ENCODE assay signal across 20 cellular contexts in the genomic region with DNA sequence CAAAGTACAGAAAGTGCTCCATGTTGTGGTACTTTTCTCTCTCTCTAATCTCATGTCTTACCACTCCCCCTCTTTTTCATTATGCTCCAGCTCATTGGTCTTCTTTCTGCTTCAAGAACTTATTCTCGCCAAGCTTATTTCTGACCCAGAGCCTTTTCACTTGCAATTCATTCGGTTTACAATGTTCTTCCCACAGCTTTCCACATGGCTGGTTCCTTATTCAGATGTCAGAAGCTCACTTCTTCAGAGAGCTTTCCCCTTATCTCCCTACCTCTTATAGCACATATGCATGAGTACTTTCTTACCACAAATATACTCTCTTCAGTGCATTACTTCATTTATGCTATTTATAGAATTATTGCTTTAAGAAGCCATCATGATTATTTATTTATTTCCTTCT.
A peak's percentile ranks its signal among the peaks of the same experiment; 100 is the strongest.
DNase-seq lines count a peak whose midpoint lies in the region; ATAC-seq, FAIRE-seq and TF ChIP-seq lines count a peak whose summit lies in the region.
"Had no signal": no experiment of that assay in that cellular context is flagged by ENCODE, and none has a peak within 500 bp of the region (broad histone marks: within the 10 kb centered on the region; RNA-seq: fewer than 3 reads in every experiment).

No MANE protein-coding gene starts in this region.

- no peaks in the 10 kb centered on the region for H4K20me1 ChIP-seq in GM23338 (replicated peaks; ENCODE audit: insufficient read depth)
- no peaks in the 10 kb centered on the region for H4K20me1 ChIP-seq in GM12878 (ENCODE audit: control insufficient read depth, insufficient read depth)

- no peak overlapping the region for H3K9ac ChIP-seq in GM12878 (ENCODE audit: control insufficient read depth, insufficient read depth, low read length)
- no peak overlapping the region for H3K9ac ChIP-seq in mesendoderm (ENCODE audit: low read length)
- H3K9ac ChIP-seq: GM23248 had no signal

- H2AFZ ChIP-seq in GM23338 (no peak overlapping the region), GM12878 (ENCODE audit: control insufficient read depth, low read depth, low read length) (no peak overlapping the region)
- H2AFZ ChIP-seq: GM23248 had no signal

- WGBS in GM12878 (ENCODE audit: insufficient coverage, insufficient replicate concordance, low lambda C conversion rate, missing lambda C conversion rate) = 58% methylated on average over 2 of the region's 2 CpGs
- WGBS in mesendoderm (ENCODE audit: extremely low coverage, insufficient coverage, low lambda C conversion rate) = no CpG with 5 or more reads among the region's 2 CpGs

- no peak for DNase-seq in GM23338 (ENCODE audit: low spot score)
- DNase-seq in GM12878 (ENCODE audit: low read depth, low spot score) = no peak
- no peak for DNase-seq in mesendoderm
- peak; percentile 25 for DNase-seq in retinal pigment epithelial cell (ENCODE audit: low read depth)
- DNase-seq in mucosa of gallbladder (ENCODE audit: low spot score) = no peak
- DNase-seq: C1 segment of cervical spinal cord; CD8-positive, alpha-beta T cell; COR-L47; DMS153; DMS79 treated with DMSO at 0.1 percent for 48 hours; EL; GDM1; H9 had no signal

- H3K27me3 ChIP-seq in GM23338 (ENCODE audit: insufficient read depth) (no peaks in the 10 kb centered on the region), GM12878 (replicated peaks in 1 of 2; ENCODE audit: control insufficient read depth in 2 of 2, insufficient read depth in 2 of 2, low read length in 1 of 2) (no peaks in the 10 kb centered on the region), mesendoderm (ENCODE audit: insufficient read depth, low read length, poor library complexity) (no peaks in the 10 kb centered on the region)

- H3K4me3 ChIP-seq in GM23338 = no peak overlapping the region
- H3K4me3 ChIP-seq in GM12878 = no peak overlapping the region
- no peak overlapping the region for H3K4me3 ChIP-seq in mesendoderm (ENCODE audit: low read length)
- no peak overlapping the region for H3K4me3 ChIP-seq in retinal pigment epithelial cell (ENCODE audit: low read length)
- H3K4me3 ChIP-seq: GM23248 had no signal

- H4K8ac ChIP-seq in mesendoderm (ENCODE audit: low read depth, low read length) = no peak overlapping the region

- H3K23ac ChIP-seq in mesendoderm (ENCODE audit: low read length) = no peak overlapping the region

- H2BK120ac ChIP-seq in mesendoderm (ENCODE audit: low read depth, low read length) = no peak overlapping the region

- CTCF ChIA-PET in GM12878 (lab: Yijun Ruan, JAX) = no interaction called here

- TF ChIP-seq CTCF in GM23338 (conservative IDR thresholded peaks at IDR 0.05; ENCODE audit: low read depth in 2 of 2) = no peak
- TF ChIP-seq CTCF in GM12878 (IDR thresholded peaks at IDR 0.05 in 2 of 3, conservative IDR thresholded peaks at IDR 0.05 in 1 of 3; ENCODE audit: control insufficient read depth in 2 of 3, extremely low read depth in 1 of 3, insufficient read depth in 1 of 3, low read depth in 3 of 3, low read length in 3 of 3) = no peak
- TF ChIP-seq CTCF in retinal pigment epithelial cell (conservative IDR thresholded peaks at IDR 0.05; ENCODE audit: low read depth, low read length) = no peak

- no peak overlapping the region for H4K5ac ChIP-seq in mesendoderm (ENCODE audit: low read length)

- RAD21 ChIA-PET in GM12878 (lab: Charles Lee; ENCODE audit: unreplicated experiment) = no interaction called here

- no peak for TF ChIP-seq POLR2A in GM12878 (IDR thresholded peaks at IDR 0.05; ENCODE audit: low read depth, low read length)

- H3K27me3 Mint-ChIP-seq in GM23338 (ENCODE audit: insufficient read depth, low read depth, poor library complexity) = no peaks in the 10 kb centered on the region
- H3K27me3 Mint-ChIP-seq: B cell had no signal

- H3K27ac ChIP-seq in GM23338 (ENCODE audit: low read depth) (no peak overlapping the region), GM12878 (ENCODE audit: control insufficient read depth, insufficient read depth) (no peak overlapping the region), mesendoderm (ENCODE audit: low read depth, low read length) (no peak overlapping the region)
- H3K27ac ChIP-seq: GM23248, HL-60 had no signal

- H3K9me3 ChIP-seq in GM12878 (replicated peaks; ENCODE audit: control insufficient read depth, insufficient read depth, low read length) = no peaks in the 10 kb centered on the region

- FAIRE-seq in GM12878 (lab: Jason Lieb, UNC) = no peak
- FAIRE-seq: A204.1, D721Med had no signal

- no TSS peak for BruUV-seq in GM12878 (replicated peaks; lab: Mats Ljungman, UMichigan)

- peak overlapping the region; percentile 78 for H2BK15ac ChIP-seq in mesendoderm (replicated peaks; ENCODE audit: low read depth)

- no peaks in the 10 kb centered on the region for H3K9me3 Mint-ChIP-seq in GM23338
- H3K9me3 Mint-ChIP-seq: H9 had no signal

- ATAC-seq in GM23338 (no peak), GM12878 (no peak), HG02759 (IDR thresholded peaks at IDR 0.05; ENCODE audit: unreplicated experiment) (no peak), GM21786 (IDR thresholded peaks at IDR 0.05; ENCODE audit: unreplicated experiment) (no peak)
- ATAC-seq: CD8-positive, alpha-beta T cell had no signal

- H3K4me2 ChIP-seq in GM23338 (0 out of 2 replicates have a peak overlapping the region, but pooled peaks have one; percentile 8), GM12878 (ENCODE audit: control insufficient read depth, insufficient read depth) (no peak overlapping the region), mesendoderm (ENCODE audit: low read length) (no peak overlapping the region)

- peaks cover 2% of the 10 kb centered on the region; the same call in 1 of the 2 replicates for H3K9me2 ChIP-seq in GM23338 (ENCODE audit: insufficient read depth)

- no peak overlapping the region for H3K27ac Mint-ChIP-seq in GM23338
- H3K27ac Mint-ChIP-seq: B cell; CD8-positive, alpha-beta T cell had no signal

- no peak overlapping the region for H2AK5ac ChIP-seq in mesendoderm (ENCODE audit: low read length)

- no peaks in the 10 kb centered on the region for H3F3A ChIP-seq in GM23338 (replicated peaks; ENCODE audit: low read depth)

- H3K79me2 ChIP-seq in GM23338 (replicated peaks; ENCODE audit: insufficient read depth) = no peaks in the 10 kb centered on the region
- H3K79me2 ChIP-seq in GM12878 (ENCODE audit: control insufficient read depth, insufficient read depth, low read length) = no peaks in the 10 kb centered on the region
- H3K79me2 ChIP-seq in mesendoderm (ENCODE audit: control insufficient read depth, insufficient read depth, low read length) = no peaks in the 10 kb centered on the region

- POLR2A ChIA-PET in GM12878 (lab: Charles Lee) = no interaction called here

- intact Hi-C loops in GM12878 (cut with micrococcal nuclease; ENCODE audit: unreplicated experiment) = no loop called here

- no peak overlapping the region for H3K18ac ChIP-seq in mesendoderm (ENCODE audit: low read length)

- SMC1A ChIA-PET in GM12878 (lab: Charles Lee; ENCODE audit: uncharacterized antibody, unreplicated experiment) = no interaction called here

- no peak overlapping the region for H3K4ac ChIP-seq in mesendoderm (ENCODE audit: low read depth, low read length)

- H3K36me3 Mint-ChIP-seq in GM23338 (ENCODE audit: low read depth) = no peaks in the 10 kb centered on the region
- H3K36me3 Mint-ChIP-seq: CD8-positive, alpha-beta T cell had no signal

- no peak for TF ChIP-seq RAD21 in GM12878 (IDR thresholded peaks at IDR 0.05; ENCODE audit: insufficient read depth, low read depth, low read length)

- TF ChIP-seq EP300 in GM12878 (IDR thresholded peaks at IDR 0.05; ENCODE audit: borderline replicate concordance in 1 of 2, control insufficient read depth in 1 of 2, low read depth in 2 of 2, low read length in 2 of 2) = no peak

- in situ Hi-C loops in GM12878 (cut with MboI) = no loop called here

- H2BK5ac ChIP-seq in mesendoderm (ENCODE audit: low read length) = no peak overlapping the region

- H3K4me1 Mint-ChIP-seq in GM23338 = peaks cover 18% of the 10 kb centered on the region; the same call in 2 of the 3 replicates
- H3K4me1 Mint-ChIP-seq: B cell had no signal

- H3K56ac ChIP-seq in mesendoderm (ENCODE audit: low read length) = no peak overlapping the region

- H3K36me3 ChIP-seq in GM23338 (ENCODE audit: insufficient read depth) = no peaks in the 10 kb centered on the region
- H3K36me3 ChIP-seq in GM12878 (ENCODE audit: control insufficient read depth in 2 of 2, insufficient read depth in 2 of 2, low read length in 1 of 2) = no peaks in the 10 kb centered on the region
- no peaks in the 10 kb centered on the region for H3K36me3 ChIP-seq in mesendoderm (ENCODE audit: control insufficient read depth, insufficient read depth, low read length)

- no peak overlapping the region for H3K4me3 Mint-ChIP-seq in GM23338
- H3K4me3 Mint-ChIP-seq: B cell; CD8-positive, alpha-beta T cell; H9 had no signal

- H3K4me1 ChIP-seq in GM23338 (ENCODE audit: insufficient read depth) = peaks cover 20% of the 10 kb centered on the region
- no peaks in the 10 kb centered on the region for H3K4me1 ChIP-seq in GM12878 (ENCODE audit: control insufficient read depth, insufficient read depth, low read length)
- H3K4me1 ChIP-seq in mesendoderm (ENCODE audit: control insufficient read depth, low read depth, low read length) = no peaks in the 10 kb centered on the region

- no peaks in the 10 kb centered on the region for H3K79me1 ChIP-seq in mesendoderm (ENCODE audit: low read length)

TF ChIP-seq in GM23338, 12 proteins besides CTCF, POLR2A, EP300 and RAD21 (continues in another document):
- TF ChIP-seq ZNF331 (CRISPR knock-in tag; IDR thresholded peaks at IDR 0.05; ENCODE audit: low read depth) = no peak

TF ChIP-seq in GM12878, 131 proteins besides CTCF, POLR2A, EP300 and RAD21 (continues in another document):
- TF ChIP-seq ETV6 (conservative IDR thresholded peaks at IDR 0.05 in 1 of 2, IDR thresholded peaks at IDR 0.05 in 1 of 2; ENCODE audit: borderline replicate concordance in 1 of 2, low read depth in 1 of 2) = no peak
- TF ChIP-seq IKZF2 (IDR thresholded peaks at IDR 0.05) = no peak
- no peak for TF ChIP-seq NR2C2 (IDR thresholded peaks at IDR 0.05; ENCODE audit: borderline replicate concordance, control insufficient read depth, insufficient read length, low read depth)
- peak; percentile 57 for TF ChIP-seq RUNX3 (IDR thresholded peaks at IDR 0.05; ENCODE audit: low read length)
- TF ChIP-seq PAX5 (IDR thresholded peaks at IDR 0.05; ENCODE audit: borderline replicate concordance, low read depth, low read length) = 0 out of 2 replicates have a peak, but pooled peaks have one; percentile 10
- no peak for TF ChIP-seq TCF7 (IDR thresholded peaks at IDR 0.05; ENCODE audit: borderline replicate concordance)
- TF ChIP-seq, protein P1, sequence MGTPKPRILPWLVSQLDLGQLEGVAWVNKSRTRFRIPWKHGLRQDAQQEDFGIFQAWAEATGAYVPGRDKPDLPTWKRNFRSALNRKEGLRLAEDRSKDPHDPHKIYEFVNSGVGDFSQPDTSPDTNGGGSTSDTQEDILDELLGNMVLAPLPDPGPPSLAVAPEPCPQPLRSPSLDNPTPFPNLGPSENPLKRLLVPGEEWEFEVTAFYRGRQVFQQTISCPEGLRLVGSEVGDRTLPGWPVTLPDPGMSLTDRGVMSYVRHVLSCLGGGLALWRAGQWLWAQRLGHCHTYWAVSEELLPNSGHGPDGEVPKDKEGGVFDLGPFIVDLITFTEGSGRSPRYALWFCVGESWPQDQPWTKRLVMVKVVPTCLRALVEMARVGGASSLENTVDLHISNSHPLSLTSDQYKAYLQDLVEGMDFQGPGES (IDR thresholded peaks at IDR 0.05) = no peak
- TF ChIP-seq NFIC (IDR thresholded peaks at IDR 0.05; ENCODE audit: low read depth, low read length) = 0 out of 2 replicates have a peak, but pooled peaks have one; percentile 28
